ENCODE assay signal across 9 cellular contexts in the genomic region with DNA sequence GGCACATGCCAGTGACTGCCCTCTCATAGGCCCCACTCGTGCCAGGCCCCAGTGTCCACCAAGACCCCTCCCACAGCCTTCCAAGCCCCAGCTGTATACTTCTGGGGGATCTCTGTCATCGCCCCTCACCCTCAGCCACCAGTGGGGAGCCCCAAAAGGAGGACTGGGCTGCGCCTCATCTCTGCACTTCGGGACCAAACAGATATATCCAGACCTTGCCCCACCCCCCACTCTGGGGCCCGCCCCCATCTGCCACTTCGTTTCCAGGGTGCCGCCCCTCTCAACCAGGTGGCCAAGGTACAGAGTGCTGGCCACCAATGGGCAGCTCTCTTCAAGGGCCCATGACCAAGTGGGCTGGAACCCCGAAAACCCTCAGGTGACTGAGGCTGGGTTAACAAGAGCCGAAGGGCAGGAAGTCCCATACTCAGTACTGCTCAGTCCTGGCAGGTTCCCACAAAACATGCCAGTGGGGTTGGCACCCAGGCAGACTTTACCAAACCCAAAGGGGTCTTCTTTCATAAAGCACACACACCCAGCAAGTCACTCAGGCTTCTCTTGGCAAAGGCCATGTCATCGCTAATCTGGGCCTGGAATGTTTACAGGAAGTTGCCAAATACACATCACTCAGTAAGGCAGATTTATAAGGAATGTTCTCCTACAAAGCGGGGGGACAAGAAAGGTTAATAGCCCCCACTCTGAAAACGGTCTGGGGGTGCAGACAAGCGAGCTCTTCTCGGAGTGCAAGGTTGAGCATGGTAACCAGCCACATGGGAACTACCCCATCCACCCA. TPM values are rescaled to one million over a fixed set of nuclear protein-coding genes. Genes with fewer than 3 reads are reported as not detected.
DNase-seq lines count a peak whose midpoint lies in the region; ATAC-seq and TF ChIP-seq lines count a peak whose summit lies in the region.
"Had no signal": no experiment of that assay in that cellular context is flagged by ENCODE, and none has a peak within 500 bp of the region (broad histone marks: within the 10 kb centered on the region; RNA-seq: fewer than 3 reads in every experiment).

No MANE protein-coding gene starts in this region.

- peak overlapping the region; percentile 38 for H3K27ac ChIP-seq in angular gyrus (ENCODE audit: low read depth, low read length)
- H3K27ac ChIP-seq: cardiac muscle cell had no signal

- H3F3A ChIP-seq in Loucy (ENCODE audit: low read depth): 0 out of 2 replicates have a peak, but pooled peaks cover 10% of the 10 kb centered on the region

- no peaks in the 10 kb centered on the region for H3K9me2 ChIP-seq in Loucy (replicated peaks; ENCODE audit: low read depth, low read length)

- H3K9ac ChIP-seq in Loucy (ENCODE audit: low read depth, low read length, poor library complexity, severe bottlenecking): peak overlapping the region; percentile 84

- POLR2A ChIA-PET in GM10248 (lab: Yijun Ruan, JAX): no interaction called here

- no peak for DNase-seq in AG09309 (ENCODE audit: low read depth)
- DNase-seq in mucosa of gallbladder (ENCODE audit: low spot score): peak; percentile 55
- DNase-seq in GM10248 (ENCODE audit: extremely low spot score): no peak
- no peak for DNase-seq in globus pallidus (ENCODE audit: low spot score)
- DNase-seq in OCI-M1 (lab: John Stamatoyannopoulos, UW): no peak

- H3K27me3 ChIP-seq in Loucy (ENCODE audit: insufficient read depth, low read length, poor library complexity, severe bottlenecking): no peaks in the 10 kb centered on the region

- H3K4me3 ChIP-seq in AG09309 (ENCODE audit: control insufficient read depth, low read depth, low read length) (peak overlapping the region; percentile 37; the same call in 1 of the 2 replicates), Loucy (ENCODE audit: low read length, poor library complexity, severe bottlenecking) (peak overlapping the region; percentile 72)
- H3K4me3 ChIP-seq: cardiac muscle cell had no signal

- H3K79me2 ChIP-seq in Loucy (ENCODE audit: insufficient read depth, low read length): no peaks in the 10 kb centered on the region

- no peak for ATAC-seq in GM18498 (IDR thresholded peaks at IDR 0.05; ENCODE audit: unreplicated experiment)

- H3K36me3 ChIP-seq in Loucy (ENCODE audit: insufficient read depth, low read length): no peaks in the 10 kb centered on the region
- H3K36me3 ChIP-seq: cardiac muscle cell had no signal

- CTCF ChIA-PET in GM10248 (lab: Yijun Ruan, JAX): interaction anchor here (0.8 to 6.2 kb wide), 4 partner anchors 12 to 194 kb away, joined by 3 to 34 read pairs (median 14); no protein-coding TSS in a partner anchor

- TF ChIP-seq CTCF in AG09309 (IDR thresholded peaks at IDR 0.05; ENCODE audit: control insufficient read depth, insufficient read depth, low read depth, low read length, missing control alignments) (no peak), Loucy (conservative IDR thresholded peaks at IDR 0.05; ENCODE audit: low read length) (no peak), GM10248 (IDR thresholded peaks at IDR 0.05; ENCODE audit: control extremely low read depth, extremely low read depth, low read depth, missing control alignments) (no peak)

- H3K9me3 ChIP-seq in Loucy (ENCODE audit: insufficient read depth, low read depth, low read length): no peaks in the 10 kb centered on the region

- H4K20me1 ChIP-seq in Loucy (ENCODE audit: insufficient read depth, low read length, poor library complexity, severe bottlenecking): no peaks in the 10 kb centered on the region

- H3K4me2 ChIP-seq in Loucy (ENCODE audit: low read depth, low read length, poor library complexity, severe bottlenecking): peak overlapping the region; percentile 95

- peaks cover 41% of the 10 kb centered on the region for H3K4me1 ChIP-seq in Loucy (ENCODE audit: insufficient read depth, low read length, poor library complexity, severe bottlenecking)

- no peak overlapping the region; the same call in 1 of the 2 replicates for H2AFZ ChIP-seq in Loucy (ENCODE audit: low read length)

RNA-seq across cellular contexts. Expression of a gene that starts 4.4 kb away (rescaled TPM):
- total RNA-seq in mucosa of gallbladder: 31.1 TPM

RNA-seq across cellular contexts. Expression of a gene that starts 4.7 kb away (rescaled TPM):
- 1.3 TPM for total RNA-seq in mucosa of gallbladder
- total RNA-seq: cardiac muscle cell had no signal

RNA-seq across cellular contexts. Expression of a gene that starts 54.9 kb away (rescaled TPM):
- 52.3 TPM for total RNA-seq in mucosa of gallbladder
